1 cellular context compared by ENCODE assay signal in the genomic region with DNA sequence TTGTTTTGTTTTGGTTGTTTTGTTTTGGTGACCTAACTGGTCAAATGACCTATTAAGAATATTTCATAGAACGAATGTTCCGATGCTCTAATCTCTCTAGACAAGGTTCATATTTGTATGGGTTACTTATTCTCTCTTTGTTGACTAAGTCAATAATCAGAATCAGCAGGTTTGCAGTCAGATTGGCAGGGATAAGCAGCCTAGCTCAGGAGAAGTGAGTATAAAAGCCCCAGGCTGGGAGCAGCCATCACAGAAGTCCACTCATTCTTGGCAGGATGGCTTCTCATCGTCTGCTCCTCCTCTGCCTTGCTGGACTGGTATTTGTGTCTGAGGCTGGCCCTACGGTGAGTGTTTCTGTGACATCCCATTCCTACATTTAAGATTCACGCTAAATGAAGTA.
TF ChIP-seq lines count a peak whose summit lies in the region.

A gene (plus strand): TSS at position 250 of the 400 bp plus-strand sequence. CDS start 26 bp downstream, at position 276.

TF ChIP-seq in neural cell, 6 proteins besides CTCF, POLR2A, EP300 and RAD21 (continued from another document):
- TF ChIP-seq, protein P1, sequence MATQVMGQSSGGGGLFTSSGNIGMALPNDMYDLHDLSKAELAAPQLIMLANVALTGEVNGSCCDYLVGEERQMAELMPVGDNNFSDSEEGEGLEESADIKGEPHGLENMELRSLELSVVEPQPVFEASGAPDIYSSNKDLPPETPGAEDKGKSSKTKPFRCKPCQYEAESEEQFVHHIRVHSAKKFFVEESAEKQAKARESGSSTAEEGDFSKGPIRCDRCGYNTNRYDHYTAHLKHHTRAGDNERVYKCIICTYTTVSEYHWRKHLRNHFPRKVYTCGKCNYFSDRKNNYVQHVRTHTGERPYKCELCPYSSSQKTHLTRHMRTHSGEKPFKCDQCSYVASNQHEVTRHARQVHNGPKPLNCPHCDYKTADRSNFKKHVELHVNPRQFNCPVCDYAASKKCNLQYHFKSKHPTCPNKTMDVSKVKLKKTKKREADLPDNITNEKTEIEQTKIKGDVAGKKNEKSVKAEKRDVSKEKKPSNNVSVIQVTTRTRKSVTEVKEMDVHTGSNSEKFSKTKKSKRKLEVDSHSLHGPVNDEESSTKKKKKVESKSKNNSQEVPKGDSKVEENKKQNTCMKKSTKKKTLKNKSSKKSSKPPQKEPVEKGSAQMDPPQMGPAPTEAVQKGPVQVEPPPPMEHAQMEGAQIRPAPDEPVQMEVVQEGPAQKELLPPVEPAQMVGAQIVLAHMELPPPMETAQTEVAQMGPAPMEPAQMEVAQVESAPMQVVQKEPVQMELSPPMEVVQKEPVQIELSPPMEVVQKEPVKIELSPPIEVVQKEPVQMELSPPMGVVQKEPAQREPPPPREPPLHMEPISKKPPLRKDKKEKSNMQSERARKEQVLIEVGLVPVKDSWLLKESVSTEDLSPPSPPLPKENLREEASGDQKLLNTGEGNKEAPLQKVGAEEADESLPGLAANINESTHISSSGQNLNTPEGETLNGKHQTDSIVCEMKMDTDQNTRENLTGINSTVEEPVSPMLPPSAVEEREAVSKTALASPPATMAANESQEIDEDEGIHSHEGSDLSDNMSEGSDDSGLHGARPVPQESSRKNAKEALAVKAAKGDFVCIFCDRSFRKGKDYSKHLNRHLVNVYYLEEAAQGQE (IDR thresholded peaks at IDR 0.05; ENCODE audit: borderline replicate concordance): no peak
- no peak for TF ChIP-seq TAF1 (IDR thresholded peaks at IDR 0.05; ENCODE audit: low read depth)
